Comparison of ENCODE assay signal across 7 cellular contexts in genomic region chr4:15882675-15883086, GRCh38. TPM values are rescaled to one million over a fixed set of nuclear protein-coding genes. Genes with fewer than 3 reads are reported as not detected.
DNase-seq lines count a peak whose midpoint lies in the region; ATAC-seq, FAIRE-seq and TF ChIP-seq lines count a peak whose summit lies in the region.

No MANE protein-coding gene starts in this region.

- no peak overlapping the region for H3K27ac Mint-ChIP-seq in activated naive CD8-positive, alpha-beta T cell treated with anti-CD3 and anti-CD28 coated beads, Interleukin-2, amount 50 U/mL, for 24 hours

- H3K27me3 ChIP-seq in RWPE2 (ENCODE audit: insufficient read depth, poor library complexity, severe bottlenecking) (no peaks in the 10 kb centered on the region), left ventricle myocardium inferior (ENCODE audit: low read depth) (no peaks in the 10 kb centered on the region)

- TF ChIP-seq POLR2A in H54 (IDR thresholded peaks at IDR 0.05; ENCODE audit: low read depth, low read length) = no peak

- H3K27ac ChIP-seq in RWPE2 (ENCODE audit: poor library complexity, severe bottlenecking) (no peak overlapping the region), left ventricle myocardium inferior (replicated peaks) (no peak overlapping the region)

- H3K9me3 Mint-ChIP-seq in activated naive CD8-positive, alpha-beta T cell treated with anti-CD3 and anti-CD28 coated beads, Interleukin-2, amount 50 U/mL, for 24 hours = peaks cover 7% of the 10 kb centered on the region

- peak; percentile 92 for ATAC-seq in RWPE2 (ENCODE audit: low read depth)
- ATAC-seq in activated naive CD8-positive, alpha-beta T cell treated with anti-CD3 and anti-CD28 coated beads, Interleukin-2, amount 50 U/mL, for 24 hours = peak; percentile 83

- H3K36me3 ChIP-seq in RWPE2 (ENCODE audit: low read depth) = no peaks in the 10 kb centered on the region
- no peaks in the 10 kb centered on the region for H3K36me3 ChIP-seq in left ventricle myocardium inferior

- no peak overlapping the region for H3K4me3 ChIP-seq in RWPE2 (ENCODE audit: severe bottlenecking)
- no peak overlapping the region for H3K4me3 ChIP-seq in left ventricle myocardium inferior

- peaks cover 1% of the 10 kb centered on the region for H3K4me1 Mint-ChIP-seq in activated naive CD8-positive, alpha-beta T cell treated with anti-CD3 and anti-CD28 coated beads, Interleukin-2, amount 50 U/mL, for 24 hours

- H3K4me1 ChIP-seq in RWPE2 (ENCODE audit: insufficient read depth, poor library complexity, severe bottlenecking) = no peaks in the 10 kb centered on the region
- H3K4me1 ChIP-seq in left ventricle myocardium inferior = no peaks in the 10 kb centered on the region

- H3K4me3 Mint-ChIP-seq in activated naive CD8-positive, alpha-beta T cell treated with anti-CD3 and anti-CD28 coated beads, Interleukin-2, amount 50 U/mL, for 24 hours = no peak overlapping the region

- peak; percentile 87 for TF ChIP-seq CTCF in GM12874 (IDR thresholded peaks at IDR 0.05; ENCODE audit: insufficient read depth, low read depth, low read length)
- TF ChIP-seq CTCF in RWPE2 (IDR thresholded peaks at IDR 0.05; ENCODE audit: poor library complexity, severe bottlenecking) = peak; percentile 94
- peak; percentile 94 for TF ChIP-seq CTCF in left ventricle myocardium inferior (IDR thresholded peaks at IDR 0.05; ENCODE audit: borderline replicate concordance)

- DNase-seq in H54 (ENCODE audit: insufficient read length, low spot score) (peak; percentile 12), LHCN-M2 (ENCODE audit: low read depth) (peak; percentile 67), RWPE2 (ENCODE audit: low spot score) (no peak), left ventricle myocardium inferior (no peak), renal cortical epithelial cell (ENCODE audit: low read depth) (peak; percentile 83)
- DNase-seq in activated naive CD8-positive, alpha-beta T cell treated with anti-CD3 and anti-CD28 coated beads, Interleukin-2, amount 50 U/mL, for 24 hours = peak; percentile 32

- no peak for FAIRE-seq in H54 (lab: Jason Lieb, UNC)

- H3K27me3 Mint-ChIP-seq in activated naive CD8-positive, alpha-beta T cell treated with anti-CD3 and anti-CD28 coated beads, Interleukin-2, amount 50 U/mL, for 24 hours = peaks cover 5% of the 10 kb centered on the region

- H3K9me3 ChIP-seq in RWPE2 (ENCODE audit: severe bottlenecking) (no peaks in the 10 kb centered on the region), left ventricle myocardium inferior (replicated peaks) (peaks cover 4% of the 10 kb centered on the region)

- intact Hi-C loops in left ventricle myocardium inferior (cut with micrococcal nuclease) = loop anchor here (5.0 kb wide), 1 partner anchor 75 kb away; no protein-coding TSS in a partner anchor

- no peaks in the 10 kb centered on the region for H3K36me3 Mint-ChIP-seq in activated naive CD8-positive, alpha-beta T cell treated with anti-CD3 and anti-CD28 coated beads, Interleukin-2, amount 50 U/mL, for 24 hours (ENCODE audit: low read depth)

RNA-seq across cellular contexts. Expression of gene FGFBP1, which starts 55.9 kb away (rescaled TPM):
- not detected in 2 replicates for total RNA-seq in LHCN-M2 (2014; rRNA removed)
- polyA plus RNA-seq in LHCN-M2 (2012) = not detected
- total RNA-seq in left ventricle myocardium inferior = not detected
- total RNA-seq in renal cortical epithelial cell = 0.50 and 19.1 TPM in 2 replicates

Comparison
In these comparisons a context has a peak if more than half of its experiments do, and no peak if none do; other contexts are left out.
1. DNase-seq: peak in H54 (single experiment), LHCN-M2 (single experiment), activated naive CD8-positive, alpha-beta T cell treated with anti-CD3 and anti-CD28 coated beads, Interleukin-2, amount 50 U/mL, for 24 hours (single experiment) and renal cortical epithelial cell (single experiment); none in RWPE2 (single experiment) and left ventricle myocardium inferior (single experiment).
2. Peak in every context shown above with its lines, with median percentiles within 50 percentile points of each other: CTCF ChIP-seq.